In genomic region chr20:62622178-62622876, GRCh38 we compare ENCODE assay signal across 1 cellular context.
TF ChIP-seq lines count a peak whose summit lies in the region.

No MANE protein-coding gene starts in this region.

TF ChIP-seq in HepG2, 621 proteins besides CTCF, POLR2A, EP300 and RAD21 (continued from another document and continues in another):
- TF ChIP-seq ZBTB7B (CRISPR knock-in tag; IDR thresholded peaks at IDR 0.05) (no peak), ZNF563 (CRISPR knock-in tag; IDR thresholded peaks at IDR 0.05) (no peak), ZNF275 (CRISPR knock-in tag; IDR thresholded peaks at IDR 0.05; ENCODE audit: borderline replicate concordance) (0 out of 2 replicates have a peak, but pooled peaks have one; percentile 55), RARG (CRISPR knock-in tag; IDR thresholded peaks at IDR 0.05; ENCODE audit: low read depth) (no peak), ZNF24 (IDR thresholded peaks at IDR 0.05) (no peak), GATAD1 (CRISPR knock-in tag; IDR thresholded peaks at IDR 0.05) (no peak), TERF1 (CRISPR knock-in tag; IDR thresholded peaks at IDR 0.05) (0 out of 2 replicates have a peak, but pooled peaks have one; percentile 68), SUZ12 (IDR thresholded peaks at IDR 0.05; ENCODE audit: low read depth, low read length) (no peak), ZBTB33 (CRISPR knock-in tag; IDR thresholded peaks at IDR 0.05) (no peak), EED (CRISPR knock-in tag; IDR thresholded peaks at IDR 0.05) (peak; percentile 52; the same call in 1 of the 2 replicates), ZNF777 (CRISPR knock-in tag; IDR thresholded peaks at IDR 0.05) (no peak), ZNF407 (CRISPR knock-in tag; IDR thresholded peaks at IDR 0.05; ENCODE audit: not compliant biosample characterization) (no peak), ZKSCAN5 (CRISPR knock-in tag; IDR thresholded peaks at IDR 0.05) (no peak), KAT7 (CRISPR knock-in tag; IDR thresholded peaks at IDR 0.05; ENCODE audit: borderline replicate concordance) (no peak), MED8 (CRISPR knock-in tag; IDR thresholded peaks at IDR 0.05; ENCODE audit: insufficient replicate concordance) (no peak), ZNF781 (CRISPR knock-in tag; IDR thresholded peaks at IDR 0.05; ENCODE audit: borderline replicate concordance, not compliant biosample characterization) (no peak), GRHL1 (CRISPR knock-in tag; conservative IDR thresholded peaks at IDR 0.05) (no peak), TFDP2 (CRISPR knock-in tag; IDR thresholded peaks at IDR 0.05) (no peak), ZNF749 (CRISPR knock-in tag; IDR thresholded peaks at IDR 0.05; ENCODE audit: borderline replicate concordance) (0 out of 2 replicates have a peak, but pooled peaks have one; percentile 22), BRCA1 (CRISPR knock-in tag; IDR thresholded peaks at IDR 0.05) (no peak), IRF2 (CRISPR knock-in tag; IDR thresholded peaks at IDR 0.05) (no peak), TRIM22 (IDR thresholded peaks at IDR 0.05) (no peak), FUBP1 (CRISPR knock-in tag; IDR thresholded peaks at IDR 0.05; ENCODE audit: borderline replicate concordance) (0 out of 2 replicates have a peak, but pooled peaks have one; percentile 20), IRF1 (CRISPR knock-in tag; IDR thresholded peaks at IDR 0.05; ENCODE audit: low read depth) (no peak), SMYD3 (CRISPR knock-in tag; IDR thresholded peaks at IDR 0.05) (no peak), ZNF350 (CRISPR knock-in tag; IDR thresholded peaks at IDR 0.05; ENCODE audit: borderline replicate concordance, low read depth) (no peak), ZBTB42 (CRISPR knock-in tag; IDR thresholded peaks at IDR 0.05) (no peak), ARID4A (CRISPR knock-in tag; IDR thresholded peaks at IDR 0.05; ENCODE audit: borderline replicate concordance) (no peak), YEATS2 (CRISPR knock-in tag; IDR thresholded peaks at IDR 0.05; ENCODE audit: borderline replicate concordance) (no peak), GPN1 (CRISPR knock-in tag; IDR thresholded peaks at IDR 0.05; ENCODE audit: borderline replicate concordance) (no peak)
